ENCODE assay signal across 1 cellular context in the genomic region with DNA sequence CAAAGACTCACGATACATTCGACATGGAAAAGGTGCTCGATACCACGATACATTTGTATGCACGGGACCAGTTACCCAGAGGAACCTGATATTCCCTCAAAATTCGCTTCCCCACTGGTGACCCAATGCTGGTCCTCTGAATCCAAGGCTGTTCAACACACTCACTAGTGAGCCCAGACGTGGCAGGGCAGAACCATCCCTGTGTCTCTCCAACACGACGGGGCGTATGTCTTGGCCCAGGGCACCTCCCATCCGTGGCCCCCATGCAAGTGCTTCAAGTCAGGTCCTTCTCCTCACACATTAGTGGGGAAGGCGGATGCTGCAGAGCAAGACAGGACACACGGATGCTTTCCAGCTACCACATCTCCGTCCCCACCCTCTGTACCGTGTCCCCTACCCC.
TF ChIP-seq lines count a peak whose summit lies in the region.

No MANE protein-coding gene starts in this region.

TF ChIP-seq in IMR-90, 13 proteins besides CTCF, POLR2A, EP300 and RAD21:
- TF ChIP-seq, protein P1, sequence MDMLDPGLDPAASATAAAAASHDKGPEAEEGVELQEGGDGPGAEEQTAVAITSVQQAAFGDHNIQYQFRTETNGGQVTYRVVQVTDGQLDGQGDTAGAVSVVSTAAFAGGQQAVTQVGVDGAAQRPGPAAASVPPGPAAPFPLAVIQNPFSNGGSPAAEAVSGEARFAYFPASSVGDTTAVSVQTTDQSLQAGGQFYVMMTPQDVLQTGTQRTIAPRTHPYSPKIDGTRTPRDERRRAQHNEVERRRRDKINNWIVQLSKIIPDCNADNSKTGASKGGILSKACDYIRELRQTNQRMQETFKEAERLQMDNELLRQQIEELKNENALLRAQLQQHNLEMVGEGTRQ (IDR thresholded peaks at IDR 0.05; ENCODE audit: low read depth, low read length): no peak
- TF ChIP-seq CEBPB (IDR thresholded peaks at IDR 0.05; ENCODE audit: low read depth, low read length): no peak
- TF ChIP-seq BHLHE40 (IDR thresholded peaks at IDR 0.05; ENCODE audit: low read depth, low read length): no peak
- no peak for TF ChIP-seq MAFK (IDR thresholded peaks at IDR 0.05; ENCODE audit: low read depth, low read length)
- no peak for TF ChIP-seq MXI1 (IDR thresholded peaks at IDR 0.05; ENCODE audit: borderline replicate concordance, low read depth, low read length)
